8 cellular contexts compared by ENCODE assay signal in the genomic region with DNA sequence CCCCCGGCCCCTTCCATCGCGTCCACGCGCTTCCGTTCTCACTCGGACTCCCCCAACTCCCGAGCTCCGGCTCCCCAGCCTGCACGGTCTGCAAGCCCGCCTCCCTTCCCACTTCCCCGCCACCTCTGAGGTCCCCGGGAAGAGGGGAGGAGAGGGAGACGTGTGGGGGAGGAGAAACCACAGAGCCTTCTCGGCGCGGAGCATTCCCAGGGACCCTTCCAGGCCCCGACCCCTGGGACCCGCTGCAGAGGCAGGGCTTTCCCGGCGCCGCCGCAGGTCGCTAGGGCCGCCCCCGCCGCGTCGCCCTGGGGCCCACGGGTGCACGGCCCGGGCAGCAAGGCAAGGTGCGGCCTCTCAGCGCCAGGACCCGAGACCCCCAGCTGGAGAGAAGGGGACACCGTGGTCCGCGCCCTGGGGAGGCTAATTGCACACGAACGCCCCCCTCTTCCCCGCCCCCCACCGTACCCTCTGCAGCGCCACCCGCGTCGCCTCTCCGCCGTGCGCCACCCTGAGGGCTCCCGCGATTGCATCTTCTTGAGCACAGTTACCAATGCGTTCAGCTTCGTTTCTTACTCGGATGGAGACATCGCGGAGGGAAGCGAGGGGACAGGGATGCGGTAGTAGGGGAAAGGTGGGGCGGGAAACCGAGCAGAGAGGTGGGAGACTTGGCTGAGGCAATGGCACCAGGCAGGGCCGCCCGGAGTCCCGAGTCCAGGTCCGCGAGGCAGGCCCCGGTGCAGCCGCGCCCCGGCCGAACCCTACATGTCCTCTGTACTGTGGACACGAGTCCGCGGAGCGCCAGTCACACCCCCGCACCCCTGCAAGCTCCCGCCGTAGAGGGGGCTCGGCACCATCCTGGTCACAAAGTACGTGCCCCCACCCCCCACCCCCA. TPM values are rescaled to one million over a fixed set of nuclear protein-coding genes. Genes with fewer than 3 reads are reported as not detected.
DNase-seq lines count a peak whose midpoint lies in the region; ATAC-seq and TF ChIP-seq lines count a peak whose summit lies in the region.

No MANE protein-coding gene starts in this region.

- DNase-seq in CD14-positive monocyte (ENCODE audit: low spot score) (no peak), Panc1 (ENCODE audit: low read depth, low spot score) (no peak), glomerular visceral epithelial cell (ENCODE audit: extremely low spot score) (peak; percentile 45), omental fat pad (ENCODE audit: low spot score) (no peak)
- peak; percentile 74 for DNase-seq in activated naive CD4-positive, alpha-beta T cell treated with anti-CD3 and anti-CD28 coated beads, Interleukin-2, amount 10 ng/mL, durations not matched to agents 7 days and 5 days

- in situ Hi-C loops in Panc1 (cut with HindIII; ENCODE audit: low pct_unique_long_range_greater_than_20kb, low sequenced_read_pairs): no loop called here

- H3K36me3 Mint-ChIP-seq in CD14-positive monocyte: peaks cover 5 to 7% of the 10 kb centered on the region in 2 donors
- peaks cover 2% of the 10 kb centered on the region for H3K36me3 Mint-ChIP-seq in activated naive CD4-positive, alpha-beta T cell treated with anti-CD3 and anti-CD28 coated beads, Interleukin-2, amount 10 ng/mL, durations not matched to agents 7 days and 5 days

- H3K27ac ChIP-seq in Panc1 (ENCODE audit: low read length): peak overlapping the region; percentile 92

- H3K9me3 Mint-ChIP-seq in CD14-positive monocyte: peaks cover 0 to 13% (median 6%) of the 10 kb centered on the region in 7 donors
- no peaks in the 10 kb centered on the region for H3K9me3 Mint-ChIP-seq in activated naive CD4-positive, alpha-beta T cell treated with anti-CD3 and anti-CD28 coated beads, Interleukin-2, amount 10 ng/mL, durations not matched to agents 7 days and 5 days

- peaks cover 56 to 81% (median 64%) of the 10 kb centered on the region in 3 donors for H3K27me3 Mint-ChIP-seq in CD14-positive monocyte (ENCODE audit: low read depth in 3 of 3)
- peaks cover 89% of the 10 kb centered on the region for H3K27me3 Mint-ChIP-seq in activated naive CD4-positive, alpha-beta T cell treated with anti-CD3 and anti-CD28 coated beads, Interleukin-2, amount 10 ng/mL, durations not matched to agents 7 days and 5 days

- peak overlapping the region; percentile 69 to 73 for H3K4me3 ChIP-seq in Panc1 (ENCODE audit: low read depth in 2 of 2, low read length in 2 of 2)

- H3K4me3 Mint-ChIP-seq in CD14-positive monocyte: peak overlapping the region; percentile 85 to 96
- peak overlapping the region; percentile 84 for H3K4me3 Mint-ChIP-seq in activated naive CD4-positive, alpha-beta T cell treated with anti-CD3 and anti-CD28 coated beads, Interleukin-2, amount 10 ng/mL, durations not matched to agents 7 days and 5 days

- intact Hi-C loops in CD14-positive monocyte (cut with micrococcal nuclease) (loop anchor here in 1 of 2 donors (10.0 kb wide), 1 partner anchor 178 kb away; no protein-coding TSS in a partner anchor), Panc1 (cut with micrococcal nuclease; ENCODE audit: unreplicated experiment) (loop anchor here (5.0 to 10.0 kb wide), 3 partner anchors 36 to 458 kb away; partner anchors contain the start of gene MLLT10)

- ATAC-seq in GM19035 (IDR thresholded peaks at IDR 0.05; ENCODE audit: unreplicated experiment) (peak; percentile 51), HG03280 (IDR thresholded peaks at IDR 0.05; ENCODE audit: unreplicated experiment) (peak; percentile 43), Panc1 (peak; percentile 57), omental fat pad (ENCODE audit: low FRiP score) (peak; percentile 26), GM18519 (IDR thresholded peaks at IDR 0.05; ENCODE audit: low FRiP score, unreplicated experiment) (no peak)

- peaks cover 38% of the 10 kb centered on the region for H3K4me1 Mint-ChIP-seq in CD14-positive monocyte
- H3K4me1 Mint-ChIP-seq in activated naive CD4-positive, alpha-beta T cell treated with anti-CD3 and anti-CD28 coated beads, Interleukin-2, amount 10 ng/mL, durations not matched to agents 7 days and 5 days: peaks cover 27% of the 10 kb centered on the region

- POLR2A ChIA-PET in Panc1 (lab: Charles Lee): interaction anchor here (0.5 to 1.2 kb wide), 9 partner anchors 11 to 446 kb away, joined by 3 to 8 read pairs (median 4); partner anchors contain the start of gene SKIDA1

- no peak overlapping the region for H3K27ac Mint-ChIP-seq in CD14-positive monocyte
- no peak overlapping the region for H3K27ac Mint-ChIP-seq in activated naive CD4-positive, alpha-beta T cell treated with anti-CD3 and anti-CD28 coated beads, Interleukin-2, amount 10 ng/mL, durations not matched to agents 7 days and 5 days

- H3K9me3 ChIP-seq in Panc1 (ENCODE audit: control insufficient read depth, insufficient read depth, low read depth, low read length): no peaks in the 10 kb centered on the region

- no peaks in the 10 kb centered on the region for H3K27me3 ChIP-seq in Panc1 (ENCODE audit: control insufficient read depth, insufficient read depth, low read length)

- BruUV-seq in Panc1 (replicated peaks; lab: Mats Ljungman, UMichigan): no TSS peak

- CTCF ChIA-PET in Panc1 (lab: Charles Lee): interaction anchor here (0.6 to 0.9 kb wide), 4 partner anchors 54 to 816 kb away, joined by 3 to 16 read pairs (median 4); no protein-coding TSS in a partner anchor
- CTCF ChIA-PET in activated naive CD4-positive, alpha-beta T cell treated with anti-CD3 and anti-CD28 coated beads, Interleukin-2, amount 10 ng/mL, durations not matched to agents 7 days and 5 days (lab: Charles Lee): interaction anchor here (0.6 to 5.5 kb wide), 14 partner anchors 20 to 1001 kb away, joined by 3 to 52 read pairs (median 4); partner anchors contain the start of gene DNAJC1

- peaks cover 33% of the 10 kb centered on the region for H3K4me1 ChIP-seq in Panc1 (ENCODE audit: control insufficient read depth, insufficient read depth, low read length)

- H3K36me3 ChIP-seq in Panc1 (ENCODE audit: control insufficient read depth, insufficient read depth, low read length): no peaks in the 10 kb centered on the region

- TF ChIP-seq CTCF in CD14-positive monocyte (IDR thresholded peaks at IDR 0.05) (no peak), Panc1 (IDR thresholded peaks at IDR 0.05) (peak; percentile 47; the same call in 1 of the 2 replicates), omental fat pad (IDR thresholded peaks at IDR 0.05) (no peak)

RNA-seq across cellular contexts. Expression of gene SKIDA1, which starts 29.0 kb away (rescaled TPM):
- polyA plus RNA-seq in CD14-positive monocyte: under 1 TPM in 1 of 2 donors, not detected in 1; 0.04 TPM
- total RNA-seq in Panc1 (2021; ENCODE audit: unreplicated experiment) (9.3 TPM), omental fat pad (1 to 10 TPM in 2 of 4 donors, under 1 TPM in 2; 0.36 to 1.4 (median 0.77) TPM)
- 5.8 TPM for polyA plus RNA-seq in Panc1 (2012; ENCODE audit: insufficient read length)

RNA-seq across cellular contexts. Expression of gene MLLT10, which starts 37.5 kb away (rescaled TPM):
- polyA plus RNA-seq in CD14-positive monocyte: 1 to 10 TPM; 4.9 to 7.5 TPM
- total RNA-seq in Panc1 (2021; ENCODE audit: unreplicated experiment) (33.4 TPM), omental fat pad (10 to 100 TPM; 33.4 to 58.1 (median 43.6) TPM)
- 28.9 TPM for polyA plus RNA-seq in Panc1 (2012; ENCODE audit: insufficient read length)

Comparison
In these comparisons a context has a peak if more than half of its experiments do, and no peak if none do; other contexts are left out.
1. DNase-seq: peak in activated naive CD4-positive, alpha-beta T cell treated with anti-CD3 and anti-CD28 coated beads, Interleukin-2, amount 10 ng/mL, durations not matched to agents 7 days and 5 days (single experiment) and glomerular visceral epithelial cell (single experiment); none in CD14-positive monocyte (single experiment), Panc1 (single experiment) and omental fat pad (single experiment).